In genomic region chr5:59128646-59129290, GRCh38 we compare ENCODE assay signal across 16 cellular contexts.
A peak's percentile ranks its signal among the peaks of the same experiment; 100 is the strongest.
DNase-seq lines count a peak whose midpoint lies in the region; ATAC-seq and TF ChIP-seq lines count a peak whose summit lies in the region.
"Had no signal": no experiment of that assay in that cellular context is flagged by ENCODE, and none has a peak within 500 bp of the region (broad histone marks: within the 10 kb centered on the region; RNA-seq: fewer than 3 reads in every experiment).

No MANE protein-coding gene starts in this region.

- H3K4me1 ChIP-seq in IMR-90 (ENCODE audit: control insufficient read depth, insufficient read depth, low read length): peaks cover 24% of the 10 kb centered on the region
- H3K4me1 ChIP-seq in esophagus squamous epithelium: peaks cover 6 to 35% (median 19%) of the 10 kb centered on the region in 3 donors
- peaks cover 54 to 61% of the 10 kb centered on the region in 2 donors for H3K4me1 ChIP-seq in gastrocnemius medialis
- H3K4me1 ChIP-seq: testis had no signal

- H3K36me3 ChIP-seq in IMR-90 (ENCODE audit: control insufficient read depth, insufficient read depth, low read length): no peaks in the 10 kb centered on the region
- no peaks in the 10 kb centered on the region for H3K36me3 ChIP-seq in esophagus squamous epithelium
- H3K36me3 ChIP-seq in gastrocnemius medialis: no peaks in the 10 kb centered on the region
- H3K36me3 ChIP-seq: prostate gland had no signal

- WGBS in IMR-90 (ENCODE audit: extremely low coverage in 2 of 2, insufficient read length in 1 of 2), 2 experiments: no CpG with 5 or more reads among the region's 1 CpG
- WGBS in esophagus squamous epithelium, 2 donors: 90 to 100% methylated on average over 1 of the region's 1 CpG

- no peak overlapping the region for H2AFZ ChIP-seq in IMR-90 (replicated peaks; ENCODE audit: low read length, poor library complexity)
- H2AFZ ChIP-seq: GM23338 had no signal

- no peak for TF ChIP-seq RAD21 in IMR-90 (IDR thresholded peaks at IDR 0.05; ENCODE audit: low read length)

- TF ChIP-seq POLR2A in IMR-90 (IDR thresholded peaks at IDR 0.05; ENCODE audit: low read depth, low read length) (no peak), esophagus squamous epithelium (IDR thresholded peaks at IDR 0.05) (no peak), gastrocnemius medialis (IDR thresholded peaks at IDR 0.05) (no peak)

- POLR2A ChIA-PET in IMR-90 (lab: Charles Lee; ENCODE audit: unreplicated experiment): no interaction called here

- no peak overlapping the region for H3K9ac ChIP-seq in IMR-90 (ENCODE audit: low read depth, low read length)

- H4K5ac ChIP-seq in IMR-90 (ENCODE audit: low read depth, low read length): peak overlapping the region; percentile 96

- H3K23ac ChIP-seq in IMR-90 (ENCODE audit: low read depth, low read length): peak overlapping the region; percentile 87; the same call in 1 of the 2 replicates

- H2BK20ac ChIP-seq in IMR-90 (ENCODE audit: low read depth, low read length): peak overlapping the region; percentile 100

- H3K14ac ChIP-seq in IMR-90 (replicated peaks; ENCODE audit: low read depth, low read length): peak overlapping the region; percentile 89

- no peaks in the 10 kb centered on the region for H4K20me1 ChIP-seq in IMR-90 (ENCODE audit: insufficient read depth, low read length)

- H2AK9ac ChIP-seq in IMR-90 (replicated peaks; ENCODE audit: low read depth, low read length, poor library complexity): no peak overlapping the region

- H3K27me3 ChIP-seq in IMR-90 (ENCODE audit: control insufficient read depth, insufficient read depth, low read length) (no peaks in the 10 kb centered on the region), esophagus squamous epithelium (no peaks in the 10 kb centered on the region), gastrocnemius medialis (no peaks in the 10 kb centered on the region)
- H3K27me3 ChIP-seq: testis had no signal

- peak overlapping the region; percentile 93 for H2BK15ac ChIP-seq in IMR-90 (ENCODE audit: low read depth, low read length)

- dilution Hi-C loops in IMR-90 (cut with HindIII; ENCODE audit: low sequenced_read_pairs, unreplicated experiment): no loop called here

- H3K27ac ChIP-seq in IMR-90 (ENCODE audit: insufficient read depth, low read length) (peak overlapping the region; percentile 85), esophagus squamous epithelium (peak overlapping the region in 3 of 4 donors; percentile 74 to 83 (median 78)), gastrocnemius medialis (peak overlapping the region; percentile 78 to 89 (median 86))
- H3K27ac ChIP-seq: 22Rv1, testis had no signal

- H3K79me1 ChIP-seq in IMR-90 (ENCODE audit: low read depth in 1 of 2, low read length in 2 of 2): peaks cover 4 to 5% of the 10 kb centered on the region in 2 experiments; a peak in 3 of 4 replicates

- TF ChIP-seq CTCF in IMR-90 (conservative IDR thresholded peaks at IDR 0.05; ENCODE audit: low read depth, low read length): no peak
- TF ChIP-seq CTCF in esophagus squamous epithelium (IDR thresholded peaks at IDR 0.05): no peak
- TF ChIP-seq CTCF in gastrocnemius medialis (IDR thresholded peaks at IDR 0.05 in 4 of 5, conservative IDR thresholded peaks at IDR 0.05 in 1 of 5): no peak

- H3K9me3 ChIP-seq in IMR-90 (ENCODE audit: control insufficient read depth, insufficient read depth, low read length): no peaks in the 10 kb centered on the region
- no peaks in the 10 kb centered on the region for H3K9me3 ChIP-seq in esophagus squamous epithelium
- H3K9me3 ChIP-seq in gastrocnemius medialis: no peaks in the 10 kb centered on the region
- H3K9me3 ChIP-seq: prostate gland, testis had no signal

- peak overlapping the region; percentile 97 for H2BK120ac ChIP-seq in IMR-90 (ENCODE audit: low read depth, low read length)

- H3K4me3 ChIP-seq in IMR-90 (ENCODE audit: insufficient read depth, low read depth, low read length): no peak overlapping the region
- no peak overlapping the region for H3K4me3 ChIP-seq in esophagus squamous epithelium
- no peak overlapping the region for H3K4me3 ChIP-seq in gastrocnemius medialis

- H3K4me2 ChIP-seq in IMR-90 (ENCODE audit: low read depth, low read length): no peak overlapping the region

- peak overlapping the region; percentile 95 for H3K4ac ChIP-seq in IMR-90 (ENCODE audit: low read depth, low read length)

- H3K56ac ChIP-seq in IMR-90 (ENCODE audit: extremely low read depth, insufficient read depth, low read length): 0 out of 2 replicates have a peak overlapping the region, but pooled peaks have one; percentile 20

- H3K9me1 ChIP-seq in IMR-90 (ENCODE audit: insufficient read depth, low read length): peaks cover 13% of the 10 kb centered on the region

- in situ Hi-C loops in IMR-90 (cut with MboI; ENCODE audit: low sequenced_read_pairs): loop anchor here (5.0 kb wide), 1 partner anchor 44 kb away; no protein-coding TSS in a partner anchor
- in situ Hi-C loops in gastrocnemius medialis (cut with MboI; ENCODE audit: low sequenced_read_pairs in 4 of 4): no loop called here

- H4K8ac ChIP-seq in IMR-90 (ENCODE audit: low read depth in 2 of 2, low read length in 2 of 2): peak overlapping the region; percentile 87

- H2AK5ac ChIP-seq in IMR-90 (ENCODE audit: low read depth, low read length): peak overlapping the region; percentile 87

- CTCF ChIA-PET in IMR-90 (lab: Yijun Ruan, JAX): interaction anchor here (1.0 to 1.1 kb wide), 2 partner anchors 12 to 94 kb away, joined by 3 read pairs; no protein-coding TSS in a partner anchor

- peak overlapping the region; percentile 86 for H3K18ac ChIP-seq in IMR-90 (ENCODE audit: low read depth, low read length)

- intact Hi-C loops in IMR-90 (cut with micrococcal nuclease): no loop called here
- intact Hi-C loops in esophagus squamous epithelium (cut with DNase I): no loop called here
- intact Hi-C loops in gastrocnemius medialis (cut with DNase I; ENCODE audit: low total_unique reads): no loop called here

- ATAC-seq in IMR-90 (ENCODE audit: low read depth): no peak
- ATAC-seq in gastrocnemius medialis: no peak
- ATAC-seq in HG03354 (IDR thresholded peaks at IDR 0.05; ENCODE audit: poor library complexity, severe bottlenecking, unreplicated experiment): no peak
- no peak for ATAC-seq in GM18867 (IDR thresholded peaks at IDR 0.05; ENCODE audit: unreplicated experiment)

- no TSS peak for BruUV-seq in IMR-90 (replicated peaks; lab: Mats Ljungman, UMichigan)

- H2BK5ac ChIP-seq in IMR-90 (ENCODE audit: low read depth, low read length, poor library complexity, severe bottlenecking): peak overlapping the region; percentile 99

- H4K91ac ChIP-seq in IMR-90 (ENCODE audit: insufficient read depth, low read depth, low read length): peak overlapping the region; percentile 86

- peak; percentile 6 for DNase-seq in DMS53 (lab: John Stamatoyannopoulos, UW)
- DNase-seq in DMS53 treated with DMSO at 0.1 percent for 48 hours (lab: John Stamatoyannopoulos, UW; ENCODE audit: unreplicated experiment): no peak
- DNase-seq in IMR-90: no peak
- no peak for DNase-seq in esophagus squamous epithelium (lab: John Stamatoyannopoulos, UW)
- DNase-seq in gastrocnemius medialis: no peak
- no peak for DNase-seq in medulla oblongata (ENCODE audit: extremely low spot score)
- DNase-seq: activated CD4-positive, alpha-beta T cell treated with anti-CD3 and anti-CD28 coated beads, Interleukin-2, amount 50 U/mL, for 4 hours; effector memory CD8-positive, alpha-beta T cell; NCI-H2081 treated with DMSO at 0.1 percent for 48 hours; T-helper 9 cell; testis had no signal

TF ChIP-seq in IMR-90, 13 proteins besides CTCF, POLR2A, EP300 and RAD21:
- TF ChIP-seq CEBPB (IDR thresholded peaks at IDR 0.05; ENCODE audit: low read depth, low read length) (no peak), MXI1 (IDR thresholded peaks at IDR 0.05; ENCODE audit: borderline replicate concordance, low read depth, low read length) (no peak), ELK1 (IDR thresholded peaks at IDR 0.05; ENCODE audit: borderline replicate concordance, low read depth, low read length) (no peak), MAZ (IDR thresholded peaks at IDR 0.05; ENCODE audit: borderline replicate concordance, low read depth, low read length) (no peak), RCOR1 (IDR thresholded peaks at IDR 0.05; ENCODE audit: insufficient replicate concordance, low read length) (no peak), BHLHE40 (IDR thresholded peaks at IDR 0.05; ENCODE audit: low read depth, low read length) (no peak), USF2 (IDR thresholded peaks at IDR 0.05; ENCODE audit: low read depth, low read length) (no peak), SMC3 (IDR thresholded peaks at IDR 0.05; ENCODE audit: low read depth, low read length) (no peak)
